ENCODE assay signal across 28 cellular contexts in the genomic region with DNA sequence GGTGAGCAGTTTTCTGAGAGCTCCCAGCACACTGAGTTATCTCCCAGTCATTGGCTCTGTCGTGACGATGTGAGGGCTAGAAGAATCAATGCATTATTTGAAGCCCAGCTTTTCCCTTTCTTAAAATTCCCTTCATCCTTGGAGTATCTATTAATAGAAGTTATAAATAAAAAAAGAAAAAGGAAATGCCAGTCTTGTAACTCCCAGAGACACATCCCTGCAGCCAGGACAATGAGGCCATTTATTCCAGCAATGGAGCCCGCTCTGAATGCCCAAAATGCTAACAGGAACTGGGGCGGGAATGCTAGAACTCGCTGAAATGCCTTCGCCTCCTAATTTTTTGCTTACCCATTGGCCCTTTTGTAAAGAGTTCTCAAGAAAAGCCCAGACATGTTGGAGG.
"Had no signal": no experiment of that assay in that cellular context is flagged by ENCODE, and none has a peak within 500 bp of the region (broad histone marks: within the 10 kb centered on the region; RNA-seq: fewer than 3 reads in every experiment).

No MANE protein-coding gene starts in this region.

- H3K4me2 ChIP-seq: smooth muscle cell had no signal

- H3K4me1 ChIP-seq: ascending aorta, gastroesophageal sphincter, pancreas, psoas muscle, right atrium auricular region, uterus had no signal

- H3K9me3 ChIP-seq: ascending aorta, gastroesophageal sphincter, mucosa of descending colon, pancreas, psoas muscle, right atrium auricular region, thoracic aorta, uterus had no signal

- H3K27ac Mint-ChIP-seq: activated CD4-positive, alpha-beta memory T cell treated with anti-CD3 and anti-CD28 coated beads, Interleukin-2, amount 10 ng/mL, durations not matched to agents 7 days and 5 days; activated CD4-positive, alpha-beta T cell treated with anti-CD3 and anti-CD28 coated beads, Interleukin-2, amount 10 ng/mL, durations not matched to agents 7 days and 5 days; activated naive CD4-positive, alpha-beta T cell treated with anti-CD3 and anti-CD28 coated beads, Interleukin-2, amount 10 ng/mL, durations not matched to agents 7 days and 5 days; activated naive CD8-positive, alpha-beta T cell treated with anti-CD3 and anti-CD28 coated beads, Interleukin-2, amount 10 ng/mL, durations not matched to agents 7 days and 5 days; activated T-cell treated with anti-CD3 and anti-CD28 coated beads, Interleukin-2, amount 50 U/mL, for 24 hours; memory B cell; nephron; T-helper 17 cell had no signal

- H3K9me3 Mint-ChIP-seq: activated CD4-positive, alpha-beta memory T cell treated with anti-CD3 and anti-CD28 coated beads, Interleukin-2, amount 10 ng/mL, durations not matched to agents 7 days and 5 days; activated CD4-positive, alpha-beta T cell treated with anti-CD3 and anti-CD28 coated beads, Interleukin-2, amount 10 ng/mL, durations not matched to agents 7 days and 5 days; activated naive CD4-positive, alpha-beta T cell treated with anti-CD3 and anti-CD28 coated beads, Interleukin-2, amount 10 ng/mL, durations not matched to agents 7 days and 5 days; activated naive CD8-positive, alpha-beta T cell treated with anti-CD3 and anti-CD28 coated beads, Interleukin-2, amount 10 ng/mL, durations not matched to agents 7 days and 5 days; activated T-cell treated with anti-CD3 and anti-CD28 coated beads, Interleukin-2, amount 50 U/mL, for 24 hours; nephron had no signal

- H3K4me1 Mint-ChIP-seq: activated CD4-positive, alpha-beta memory T cell treated with anti-CD3 and anti-CD28 coated beads, Interleukin-2, amount 10 ng/mL, durations not matched to agents 7 days and 5 days; activated CD4-positive, alpha-beta T cell treated with anti-CD3 and anti-CD28 coated beads, Interleukin-2, amount 10 ng/mL, durations not matched to agents 7 days and 5 days; activated naive CD4-positive, alpha-beta T cell treated with anti-CD3 and anti-CD28 coated beads, Interleukin-2, amount 10 ng/mL, durations not matched to agents 7 days and 5 days; activated naive CD8-positive, alpha-beta T cell treated with anti-CD3 and anti-CD28 coated beads, Interleukin-2, amount 10 ng/mL, durations not matched to agents 7 days and 5 days; memory B cell; nephron; T-helper 17 cell had no signal

- H3K4me3 Mint-ChIP-seq: activated CD4-positive, alpha-beta memory T cell treated with anti-CD3 and anti-CD28 coated beads, Interleukin-2, amount 10 ng/mL, durations not matched to agents 7 days and 5 days; activated CD4-positive, alpha-beta T cell treated with anti-CD3 and anti-CD28 coated beads, Interleukin-2, amount 10 ng/mL, durations not matched to agents 7 days and 5 days; activated naive CD4-positive, alpha-beta T cell treated with anti-CD3 and anti-CD28 coated beads, Interleukin-2, amount 10 ng/mL, durations not matched to agents 7 days and 5 days; activated naive CD8-positive, alpha-beta T cell treated with anti-CD3 and anti-CD28 coated beads, Interleukin-2, amount 10 ng/mL, durations not matched to agents 7 days and 5 days; activated T-cell treated with anti-CD3 and anti-CD28 coated beads, Interleukin-2, amount 50 U/mL, for 24 hours; memory B cell; nephron; T-helper 17 cell had no signal

- H3K36me3 ChIP-seq: ascending aorta, brain microvascular endothelial cell, gastroesophageal sphincter, pancreas, right atrium auricular region, thoracic aorta, uterus had no signal

- H3K27ac ChIP-seq: ascending aorta, brain microvascular endothelial cell, gastroesophageal sphincter, pancreas, psoas muscle, right atrium auricular region, thoracic aorta, uterus had no signal

- DNase-seq: activated CD4-positive, alpha-beta memory T cell treated with anti-CD3 and anti-CD28 coated beads, Interleukin-2, amount 10 ng/mL, durations not matched to agents 7 days and 5 days; activated CD4-positive, alpha-beta T cell treated with anti-CD3 and anti-CD28 coated beads for 1 hour; activated CD4-positive, alpha-beta T cell treated with anti-CD3 and anti-CD28 coated beads, Interleukin-2, amount 10 ng/mL, durations not matched to agents 7 days and 5 days; activated CD8-positive, alpha-beta memory T cell treated with anti-CD3 and anti-CD28 coated beads, Interleukin-2, amount 50 U/mL, for 48 hours; activated gamma-delta T cell; activated naive CD4-positive, alpha-beta T cell treated with anti-CD3 and anti-CD28 coated beads, Interleukin-2, amount 10 ng/mL, durations not matched to agents 7 days and 5 days; activated naive CD8-positive, alpha-beta T cell treated with anti-CD3 and anti-CD28 coated beads, Interleukin-2, amount 10 ng/mL, durations not matched to agents 7 days and 5 days; activated T-cell treated with anti-CD3 and anti-CD28 coated beads, Interleukin-2, amount 50 U/mL, for 24 hours; brain microvascular endothelial cell; dermis blood vessel endothelial cell; effector CD4-positive, alpha-beta T cell; kidney; left colon; mucosa of descending colon; pancreas; psoas muscle; stimulated activated naive CD4-positive, alpha-beta T cell treated with Interleukin-2 at 50 U/mL for 16 hours; T-helper 17 cell; T1000; trophoblast cell; uterus had no signal

- H3K4me3 ChIP-seq: ascending aorta, gastroesophageal sphincter, mucosa of descending colon, pancreas, psoas muscle, right atrium auricular region, smooth muscle cell, thoracic aorta, uterus had no signal

- H3K36me3 Mint-ChIP-seq: activated naive CD4-positive, alpha-beta T cell treated with anti-CD3 and anti-CD28 coated beads, Interleukin-2, amount 10 ng/mL, durations not matched to agents 7 days and 5 days; activated naive CD8-positive, alpha-beta T cell treated with anti-CD3 and anti-CD28 coated beads, Interleukin-2, amount 10 ng/mL, durations not matched to agents 7 days and 5 days; memory B cell had no signal

- H3K27me3 ChIP-seq: ascending aorta, pancreas, right atrium auricular region had no signal
